8 cellular contexts compared by ENCODE assay signal in the genomic region with DNA sequence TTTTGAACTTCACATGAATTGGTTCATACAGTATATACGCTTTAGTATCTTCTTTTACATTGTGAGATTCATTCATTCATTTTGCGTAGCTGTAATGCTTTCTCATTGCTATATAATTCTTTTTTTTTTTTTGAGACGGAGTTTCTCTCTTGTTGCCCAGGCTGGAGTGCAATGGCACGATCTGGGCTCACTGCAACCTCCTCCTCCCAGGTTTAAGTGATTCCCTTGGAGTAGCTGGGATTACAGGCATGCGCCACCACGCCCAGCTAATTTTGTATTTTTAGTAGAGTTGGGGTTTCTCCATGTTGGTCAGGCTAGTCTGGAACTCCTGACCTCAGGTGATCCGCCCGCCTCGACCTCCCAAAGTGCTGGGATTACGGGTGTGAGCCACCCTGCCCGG. TPM values are rescaled to one million over a fixed set of nuclear protein-coding genes. Genes with fewer than 3 reads are reported as not detected.
DNase-seq lines count a peak whose midpoint lies in the region; ATAC-seq, FAIRE-seq and TF ChIP-seq lines count a peak whose summit lies in the region.
"Not testable (repeated sequence)": the region's sequence is repeated elsewhere in the genome, so short reads cannot be mapped to it uniquely, and the experiment has no call there.

No MANE protein-coding gene starts in this region.

- H4K20me1 ChIP-seq in keratinocyte (ENCODE audit: control insufficient read depth, extremely low read depth, insufficient read depth, low read length); neural progenitor cell (ENCODE audit: low read depth): not testable (repeated sequence)

- not testable (repeated sequence) for H3K9me3 Mint-ChIP-seq in WTC11; activated naive CD8-positive, alpha-beta T cell treated with anti-CD3 and anti-CD28 coated beads, Interleukin-2, amount 10 ng/mL, durations not matched to agents 7 days and 5 days; endothelial cell (ENCODE audit: unreplicated experiment); neural progenitor cell; type B pancreatic cell

- CTCF ChIA-PET in WTC11 (lab: Charles Lee), result interaction anchor here (2.7 kb wide), 1 partner anchor 172 kb away, joined by 10 read pairs; no protein-coding TSS in a partner anchor

- not testable (repeated sequence) for H3K36me3 Mint-ChIP-seq in WTC11; activated naive CD8-positive, alpha-beta T cell treated with anti-CD3 and anti-CD28 coated beads, Interleukin-2, amount 10 ng/mL, durations not matched to agents 7 days and 5 days; endothelial cell (ENCODE audit: low read depth, unreplicated experiment); neural progenitor cell; type B pancreatic cell

- H3K27me3 Mint-ChIP-seq in WTC11 (ENCODE audit: low read depth); activated naive CD8-positive, alpha-beta T cell treated with anti-CD3 and anti-CD28 coated beads, Interleukin-2, amount 10 ng/mL, durations not matched to agents 7 days and 5 days; endothelial cell (ENCODE audit: unreplicated experiment); neural progenitor cell (ENCODE audit: insufficient read depth, low read depth); type B pancreatic cell: not testable (repeated sequence)

- not testable (repeated sequence) for TF ChIP-seq CTCF in LNCaP clone FGC (IDR thresholded peaks at IDR 0.05; ENCODE audit: control insufficient read depth, extremely low read depth, insufficient read depth); WTC11 (IDR thresholded peaks at IDR 0.05); endothelial cell (IDR thresholded peaks at IDR 0.05; ENCODE audit: unreplicated experiment); keratinocyte (optimal IDR thresholded peaks at IDR 0.05 in 1 of 3, IDR thresholded peaks at IDR 0.05 in 1 of 3, conservative IDR thresholded peaks at IDR 0.05 in 1 of 3; ENCODE audit: extremely low read depth in 1 of 3, insufficient read depth in 2 of 3, low read length in 3 of 3); neural progenitor cell (IDR thresholded peaks at IDR 0.05)
- TF ChIP-seq CTCF in type B pancreatic cell (conservative IDR thresholded peaks at IDR 0.05), result peak; percentile 2

- not testable (repeated sequence) for H3K36me3 ChIP-seq in ES-I3 (ENCODE audit: insufficient read depth, low read length); keratinocyte (ENCODE audit: control insufficient read depth in 2 of 2, extremely low read depth in 1 of 2, insufficient read depth in 2 of 2, low read length in 2 of 2); neural progenitor cell

- dilution Hi-C loops in keratinocyte (cut with MboI; ENCODE audit: extremely low pct_ligation_motif_present, low sequenced_read_pairs), result not testable (repeated sequence)

- POLR2A ChIA-PET in WTC11 (lab: Charles Lee), result interaction anchor here (0.7 kb wide), 1 partner anchor 188 kb away, joined by 3 read pairs; no protein-coding TSS in a partner anchor
- POLR2A ChIA-PET in activated naive CD8-positive, alpha-beta T cell treated with anti-CD3 and anti-CD28 coated beads, Interleukin-2, amount 10 ng/mL, durations not matched to agents 7 days and 5 days (lab: Charles Lee), result interaction anchor here (0.6 to 3.2 kb wide), 4 partner anchors 14 to 586 kb away, joined by 3 to 13 read pairs (median 6); a partner anchor contains a TSS

- not testable (repeated sequence) for ATAC-seq in WTC11; activated naive CD8-positive, alpha-beta T cell treated with anti-CD3 and anti-CD28 coated beads, Interleukin-2, amount 10 ng/mL, durations not matched to agents 7 days and 5 days (ENCODE audit: low read depth)

- H3K79me2 ChIP-seq in keratinocyte (ENCODE audit: control insufficient read depth, insufficient read depth, low read length), result peaks cover 46% of the 10 kb centered on the region
- H3K79me2 ChIP-seq in neural progenitor cell (ENCODE audit: low read depth), result peaks cover 54% of the 10 kb centered on the region

- H3K4me3 ChIP-seq in LNCaP clone FGC (ENCODE audit: low read depth, low read length) (peak overlapping the region; percentile 77; the same call in 1 of the 2 replicates), keratinocyte (ENCODE audit: control insufficient read depth in 2 of 3, extremely low read depth in 1 of 3, insufficient read depth in 2 of 3, low read depth in 1 of 3, low read length in 3 of 3) (peak overlapping the region in 2 of 3 experiments; percentile 97 to 98), neural progenitor cell (peak overlapping the region; percentile 86)

- not testable (repeated sequence) for FAIRE-seq in keratinocyte (lab: Jason Lieb, UNC)

- H3K4me3 Mint-ChIP-seq in WTC11 (peak overlapping the region; percentile 99), endothelial cell (ENCODE audit: unreplicated experiment) (peak overlapping the region; percentile 100), neural progenitor cell (peak overlapping the region; percentile 100), type B pancreatic cell (peak overlapping the region; percentile 99)
- H3K4me3 Mint-ChIP-seq in activated naive CD8-positive, alpha-beta T cell treated with anti-CD3 and anti-CD28 coated beads, Interleukin-2, amount 10 ng/mL, durations not matched to agents 7 days and 5 days, result peak overlapping the region; percentile 99

- peaks cover 13% of the 10 kb centered on the region for H3K4me1 ChIP-seq in ES-I3 (ENCODE audit: insufficient read depth, low read length)
- not testable (repeated sequence) for H3K4me1 ChIP-seq in keratinocyte (ENCODE audit: control insufficient read depth, extremely low read depth, insufficient read depth, low read length)
- peaks cover 20% of the 10 kb centered on the region for H3K4me1 ChIP-seq in neural progenitor cell

- H3K4me2 ChIP-seq in keratinocyte (ENCODE audit: control insufficient read depth, extremely low read depth, insufficient read depth, low read depth, low read length), result peak overlapping the region; percentile 92
- peak overlapping the region; percentile 94 for H3K4me2 ChIP-seq in neural progenitor cell

- H3K9me1 ChIP-seq in keratinocyte (ENCODE audit: control insufficient read depth, extremely low read depth, insufficient read depth, low read length), result not testable (repeated sequence)

- not testable (repeated sequence) for H3K27ac Mint-ChIP-seq in WTC11; endothelial cell (ENCODE audit: unreplicated experiment); neural progenitor cell
- peak overlapping the region; percentile 65 for H3K27ac Mint-ChIP-seq in activated naive CD8-positive, alpha-beta T cell treated with anti-CD3 and anti-CD28 coated beads, Interleukin-2, amount 10 ng/mL, durations not matched to agents 7 days and 5 days
- peak overlapping the region; percentile 26 for H3K27ac Mint-ChIP-seq in type B pancreatic cell

- peaks cover 28% of the 10 kb centered on the region for H3F3A ChIP-seq in neural progenitor cell (ENCODE audit: low read depth)

- peak overlapping the region; percentile 98; the same call in 1 of the 2 replicates for H3K9ac ChIP-seq in ES-I3 (ENCODE audit: low read depth, low read length)
- not testable (repeated sequence) for H3K9ac ChIP-seq in keratinocyte (ENCODE audit: control insufficient read depth, extremely low read depth, insufficient read depth, low read length)
- peak overlapping the region; percentile 40 for H3K9ac ChIP-seq in neural progenitor cell

- H3K9me3 ChIP-seq in ES-I3 (ENCODE audit: control insufficient read depth, insufficient read depth, low read length); keratinocyte (ENCODE audit: control insufficient read depth, low read depth, low read length); neural progenitor cell (ENCODE audit: low read depth): not testable (repeated sequence)

- H3K4me1 Mint-ChIP-seq in WTC11 (peaks cover 38% of the 10 kb centered on the region), endothelial cell (ENCODE audit: unreplicated experiment) (peaks cover 32% of the 10 kb centered on the region), neural progenitor cell (peaks cover 36% of the 10 kb centered on the region), type B pancreatic cell (ENCODE audit: unreplicated experiment) (peaks cover 31% of the 10 kb centered on the region)
- peaks cover 37% of the 10 kb centered on the region for H3K4me1 Mint-ChIP-seq in activated naive CD8-positive, alpha-beta T cell treated with anti-CD3 and anti-CD28 coated beads, Interleukin-2, amount 10 ng/mL, durations not matched to agents 7 days and 5 days

- not testable (repeated sequence) for H3K27ac ChIP-seq in keratinocyte (ENCODE audit: control insufficient read depth, insufficient read depth, low read length); neural progenitor cell

- not testable (repeated sequence) for DNase-seq in LNCaP clone FGC (ENCODE audit: low read depth); WTC11 (ENCODE audit: low spot score); activated naive CD8-positive, alpha-beta T cell treated with anti-CD3 and anti-CD28 coated beads, Interleukin-2, amount 10 ng/mL, durations not matched to agents 7 days and 5 days; endothelial cell (ENCODE audit: low spot score); keratinocyte (ENCODE audit: low read depth, low spot score); neural progenitor cell (ENCODE audit: low spot score); type B pancreatic cell (ENCODE audit: extremely low spot score, unreplicated experiment)

- not testable (repeated sequence) for H2AFZ ChIP-seq in keratinocyte (ENCODE audit: control insufficient read depth, low read length); neural progenitor cell (replicated peaks)

- not testable (repeated sequence) for H3K27me3 ChIP-seq in keratinocyte (ENCODE audit: control insufficient read depth, extremely low read depth, insufficient read depth, low read length); neural progenitor cell

RNA-seq across cellular contexts. Expression of a gene that starts 1.3 kb away (rescaled TPM):
- total RNA-seq in WTC11 (2021) (32.9 to 40.8 TPM (median 35.9 TPM) in 3 replicates), endothelial cell (ENCODE audit: unreplicated experiment) (30.8 TPM), neural progenitor cell (ENCODE audit: low replicate concordance) (24.8 and 38.1 TPM in 2 replicates), type B pancreatic cell (ENCODE audit: low replicate concordance) (40.2 and 43.5 TPM in 2 replicates)
- 10 to 100 TPM; 38.5 to 39.7 TPM for total RNA-seq in activated naive CD8-positive, alpha-beta T cell treated with anti-CD3 and anti-CD28 coated beads, Interleukin-2, amount 10 ng/mL, durations not matched to agents 7 days and 5 days
- polyA plus RNA-seq in keratinocyte, result 65.3 to 76.4 TPM (median 71.9 TPM) in 3 replicates
- polyA plus RNA-seq in keratinocyte (2011; ENCODE audit: low read depth), result 10.8 TPM
- polyA plus RNA-seq in keratinocyte (2011; cell fraction: cytosol; rRNA removed), result 50.9 and 76.6 TPM in 2 replicates
- 46.7 and 47.5 TPM in 2 replicates for polyA plus RNA-seq in keratinocyte (2011; cell fraction: nucleus; rRNA removed)
- 18.7 and 41.6 TPM in 2 replicates for polyA plus RNA-seq in keratinocyte (2012; ENCODE audit: low replicate concordance)
- 23.8 to 48.2 TPM (median 25.5 TPM) in 3 replicates for polyA minus RNA-seq in keratinocyte
- 12.5 TPM for polyA minus RNA-seq in keratinocyte (2011; cell fraction: cytosol; rRNA and poly(A)+ RNA removed)
- polyA minus RNA-seq in keratinocyte (2011; cell fraction: nucleus; rRNA and poly(A)+ RNA removed), result 14.4 and 23.8 TPM in 2 replicates

RNA-seq across cellular contexts. Expression of a gene that starts 5.3 kb away (rescaled TPM):
- 102 to 104 TPM (median 104 TPM) in 3 replicates for total RNA-seq in WTC11 (2021)
- 100 to 1,000 TPM; 121 to 122 TPM for total RNA-seq in activated naive CD8-positive, alpha-beta T cell treated with anti-CD3 and anti-CD28 coated beads, Interleukin-2, amount 10 ng/mL, durations not matched to agents 7 days and 5 days
- total RNA-seq in endothelial cell (ENCODE audit: unreplicated experiment), result 107 TPM
- 65.2 to 91.5 TPM (median 74.0 TPM) in 3 replicates for polyA plus RNA-seq in keratinocyte
- 82.5 TPM for polyA plus RNA-seq in keratinocyte (2011; ENCODE audit: low read depth)
- 57.7 and 77.3 TPM in 2 replicates for polyA plus RNA-seq in keratinocyte (2011; cell fraction: cytosol; rRNA removed)
- 88.2 and 93.2 TPM in 2 replicates for polyA plus RNA-seq in keratinocyte (2011; cell fraction: nucleus; rRNA removed)
- polyA plus RNA-seq in keratinocyte (2012; ENCODE audit: low replicate concordance), result 51.7 and 87.4 TPM in 2 replicates
- polyA minus RNA-seq in keratinocyte, result 31.0 to 75.8 TPM (median 47.1 TPM) in 3 replicates
- polyA minus RNA-seq in keratinocyte (2011; cell fraction: cytosol; rRNA and poly(A)+ RNA removed), result 57.6 TPM
- polyA minus RNA-seq in keratinocyte (2011; cell fraction: nucleus; rRNA and poly(A)+ RNA removed), result 38.9 and 66.7 TPM in 2 replicates
- total RNA-seq in neural progenitor cell (ENCODE audit: low replicate concordance), result 71.3 and 93.3 TPM in 2 replicates
- total RNA-seq in type B pancreatic cell (ENCODE audit: low replicate concordance), result 83.6 and 108 TPM in 2 replicates
